In genomic region chr6:33755070-33755869, GRCh38 we compare ENCODE assay signal across 20 cellular contexts.
DNase-seq lines count a peak whose midpoint lies in the region; ATAC-seq lines count a peak whose summit lies in the region.
"Had no signal": no experiment of that assay in that cellular context is flagged by ENCODE, and none has a peak within 500 bp of the region (broad histone marks: within the 10 kb centered on the region; RNA-seq: fewer than 3 reads in every experiment).

No MANE protein-coding gene starts in this region.

- peaks cover 7% of the 10 kb centered on the region for H3K27me3 Mint-ChIP-seq in memory B cell
- peaks cover 56% of the 10 kb centered on the region for H3K27me3 Mint-ChIP-seq in stimulated activated memory B cell treated with anti-CD40 and anti-IgM and Interleukin-4, amounts not matched to agents 10 μg/mL and 1 μg/mL and 100 μg/mL, for 72 hours

- H3K4me1 Mint-ChIP-seq in memory B cell: peaks cover 6% of the 10 kb centered on the region
- H3K4me1 Mint-ChIP-seq in stimulated activated memory B cell treated with anti-CD40 and anti-IgM and Interleukin-4, amounts not matched to agents 10 μg/mL and 1 μg/mL and 100 μg/mL, for 72 hours: peaks cover 6% of the 10 kb centered on the region
- H3K4me1 Mint-ChIP-seq: activated naive CD4-positive, alpha-beta T cell treated with anti-CD3 and anti-CD28 coated beads, Interleukin-2, amount 10 ng/mL, durations not matched to agents 7 days and 5 days had no signal

- H3K9me3 Mint-ChIP-seq in memory B cell: no peaks in the 10 kb centered on the region
- H3K9me3 Mint-ChIP-seq in stimulated activated memory B cell treated with anti-CD40 and anti-IgM and Interleukin-4, amounts not matched to agents 10 μg/mL and 1 μg/mL and 100 μg/mL, for 72 hours: no peaks in the 10 kb centered on the region
- H3K9me3 Mint-ChIP-seq: activated naive CD4-positive, alpha-beta T cell treated with anti-CD3 and anti-CD28 coated beads, Interleukin-2, amount 10 ng/mL, durations not matched to agents 7 days and 5 days; mesothelial cell of epicardium had no signal

- H3K4me3 Mint-ChIP-seq in memory B cell: no peak overlapping the region
- H3K4me3 Mint-ChIP-seq in stimulated activated memory B cell treated with anti-CD40 and anti-IgM and Interleukin-4, amounts not matched to agents 10 μg/mL and 1 μg/mL and 100 μg/mL, for 72 hours: no peak overlapping the region
- H3K4me3 Mint-ChIP-seq: activated naive CD4-positive, alpha-beta T cell treated with anti-CD3 and anti-CD28 coated beads, Interleukin-2, amount 10 ng/mL, durations not matched to agents 7 days and 5 days; mesothelial cell of epicardium had no signal

- peak; percentile 85 for DNase-seq in DMS79 (lab: John Stamatoyannopoulos, UW)
- peak; percentile 78 to 96 (median 81) for DNase-seq in NCI-H1417 (lab: John Stamatoyannopoulos, UW)
- peak; percentile 98 for DNase-seq in NCI-H510A treated with DMSO at 0.1 percent for 48 hours (lab: John Stamatoyannopoulos, UW)
- no peak for DNase-seq in memory B cell (ENCODE audit: low spot score in 2 of 2)
- no peak for DNase-seq in stimulated activated CD4-positive, alpha-beta T cell treated with anti-CD3 and anti-CD28 coated beads, Interleukin-4, amount 100 ng/mL, for 4 hours
- DNase-seq: activated CD8-positive, alpha-beta memory T cell treated with anti-CD3 and anti-CD28 coated beads, Interleukin-2, amount 50 U/mL, for 48 hours; activated naive CD4-positive, alpha-beta T cell treated with anti-CD3 and anti-CD28 coated beads, Interleukin-2, amount 10 ng/mL, durations not matched to agents 7 days and 5 days; C1 segment of cervical spinal cord; erythroblast; glutamatergic neuron; GOT3; kidney; SIG-M5; sigmoid colon; stimulated activated CD4-positive, alpha-beta T cell treated with anti-CD3 and anti-CD28 coated beads, Interleukin-4, amount 100 ng/mL, for 1 hour; tibial artery had no signal

- H3K27ac Mint-ChIP-seq in memory B cell: no peak overlapping the region
- no peak overlapping the region for H3K27ac Mint-ChIP-seq in stimulated activated memory B cell treated with anti-CD40 and anti-IgM and Interleukin-4, amounts not matched to agents 10 μg/mL and 1 μg/mL and 100 μg/mL, for 72 hours
- H3K27ac Mint-ChIP-seq: activated naive CD4-positive, alpha-beta T cell treated with anti-CD3 and anti-CD28 coated beads, Interleukin-2, amount 10 ng/mL, durations not matched to agents 7 days and 5 days; mesothelial cell of epicardium had no signal

- ATAC-seq in memory B cell (ENCODE audit: low read depth) (peak; percentile 51), HG03432 (IDR thresholded peaks at IDR 0.05; ENCODE audit: unreplicated experiment) (no peak), HG02840 (IDR thresholded peaks at IDR 0.05; ENCODE audit: low FRiP score, unreplicated experiment) (no peak)
- ATAC-seq in stimulated activated memory B cell treated with anti-CD40 and anti-IgM and Interleukin-4, amounts not matched to agents 10 μg/mL and 1 μg/mL and 100 μg/mL, for 72 hours: no peak

- no peaks in the 10 kb centered on the region for H3K36me3 Mint-ChIP-seq in memory B cell
- no peaks in the 10 kb centered on the region for H3K36me3 Mint-ChIP-seq in stimulated activated memory B cell treated with anti-CD40 and anti-IgM and Interleukin-4, amounts not matched to agents 10 μg/mL and 1 μg/mL and 100 μg/mL, for 72 hours
- H3K36me3 Mint-ChIP-seq: activated naive CD4-positive, alpha-beta T cell treated with anti-CD3 and anti-CD28 coated beads, Interleukin-2, amount 10 ng/mL, durations not matched to agents 7 days and 5 days; mesothelial cell of epicardium had no signal

Comparison
In these comparisons a context has a peak if more than half of its experiments do, and no peak if none do; other contexts are left out.
1. DNase-seq: peak in DMS79 (single experiment), NCI-H1417 (3 of 3) and NCI-H510A treated with DMSO at 0.1 percent for 48 hours (single experiment); none in memory B cell (0 of 2) and stimulated activated CD4-positive, alpha-beta T cell treated with anti-CD3 and anti-CD28 coated beads, Interleukin-4, amount 100 ng/mL, for 4 hours (0 of 2).